20 cellular contexts compared by ENCODE assay signal in the genomic region with DNA sequence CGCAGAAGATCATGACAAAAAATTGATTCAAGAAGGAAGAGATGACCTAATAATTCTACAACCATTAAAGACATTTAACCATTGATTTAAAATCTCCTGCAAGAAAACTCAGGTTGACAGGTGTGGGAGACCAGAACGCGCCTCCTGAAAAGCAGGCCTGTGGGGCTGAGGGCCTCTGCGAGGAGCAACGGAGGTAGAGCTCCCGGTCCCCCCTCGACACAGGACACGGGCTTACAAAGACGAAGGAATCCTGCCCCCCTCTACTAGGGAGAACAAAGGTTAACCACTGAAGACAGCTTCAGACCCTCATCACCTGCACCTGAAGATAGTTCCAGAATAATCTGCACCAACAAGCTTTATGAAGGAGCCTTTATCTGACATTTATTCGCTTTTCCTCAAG. TPM values are rescaled to one million over a fixed set of nuclear protein-coding genes. Genes with fewer than 3 reads are reported as not detected.
DNase-seq lines count a peak whose midpoint lies in the region; ATAC-seq, FAIRE-seq and TF ChIP-seq lines count a peak whose summit lies in the region.
"Had no signal": no experiment of that assay in that cellular context is flagged by ENCODE, and none has a peak within 500 bp of the region (broad histone marks: within the 10 kb centered on the region; RNA-seq: fewer than 3 reads in every experiment).

No MANE protein-coding gene starts in this region.

- H3K36me3 ChIP-seq in adipocyte (ENCODE audit: control insufficient read depth, insufficient read depth, low read length, severe bottlenecking), result no peaks in the 10 kb centered on the region
- H3K36me3 ChIP-seq in keratinocyte (ENCODE audit: control insufficient read depth in 2 of 2, extremely low read depth in 1 of 2, insufficient read depth in 2 of 2, low read length in 2 of 2), result no peaks in the 10 kb centered on the region
- no peaks in the 10 kb centered on the region for H3K36me3 ChIP-seq in gastrocnemius medialis
- no peaks in the 10 kb centered on the region for H3K36me3 ChIP-seq in SK-N-SH (replicated peaks in 1 of 2; ENCODE audit: control insufficient read depth in 1 of 2, insufficient read depth in 2 of 2, low read length in 1 of 2)
- H3K36me3 ChIP-seq: SJCRH30 had no signal

- dilution Hi-C loops in keratinocyte (cut with MboI; ENCODE audit: extremely low pct_ligation_motif_present, low sequenced_read_pairs), result no loop called here

- no peak for ATAC-seq in gastrocnemius medialis
- ATAC-seq in GM21723 (IDR thresholded peaks at IDR 0.05; ENCODE audit: unreplicated experiment), result no peak
- no peak for ATAC-seq in activated T-helper 17 cell treated with anti-CD3 and anti-CD28 coated beads, Interleukin-2, amount 50 U/mL, for 72 hours (replicated peaks)

- POLR2A ChIA-PET in AG04450 (lab: Yijun Ruan, JAX) (no interaction called here), SK-N-SH (lab: Yijun Ruan, JAX) (no interaction called here)

- no peaks in the 10 kb centered on the region for H3F3A ChIP-seq in SK-N-SH (replicated peaks; ENCODE audit: insufficient read depth)

- H3K27ac Mint-ChIP-seq in activated T-helper 17 cell treated with anti-CD3 and anti-CD28 coated beads, Interleukin-2, amount 50 U/mL, for 72 hours, result no peak overlapping the region
- H3K27ac Mint-ChIP-seq: activated naive CD4-positive, alpha-beta T cell treated with anti-CD3 and anti-CD28 coated beads, Interleukin-2, amount 50 U/mL, for 24 hours; CD4-positive, alpha-beta T cell had no signal

- H3K27me3 Mint-ChIP-seq in activated T-helper 17 cell treated with anti-CD3 and anti-CD28 coated beads, Interleukin-2, amount 50 U/mL, for 72 hours, result peaks cover 18% of the 10 kb centered on the region

- no peaks in the 10 kb centered on the region for H3K9me2 ChIP-seq in SK-N-SH

- H3K27ac ChIP-seq in AG04450 (ENCODE audit: low read depth, low read length) (peak overlapping the region; percentile 90), keratinocyte (ENCODE audit: control insufficient read depth, insufficient read depth, low read length) (peak overlapping the region; percentile 63), gastrocnemius medialis (peak overlapping the region; percentile 66 to 69 (median 68)), SK-N-SH (ENCODE audit: low read depth in 2 of 2, low read length in 1 of 2) (no peak overlapping the region)
- H3K27ac ChIP-seq: HL-60, SJCRH30 had no signal

- no peak for FAIRE-seq in keratinocyte (lab: Jason Lieb, UNC)
- FAIRE-seq: endothelial cell of umbilical vein had no signal

- H3K4me3 ChIP-seq in AG04450 (ENCODE audit: low read depth, low read length), result no peak overlapping the region
- H3K4me3 ChIP-seq in adipocyte (ENCODE audit: low read length), result no peak overlapping the region
- H3K4me3 ChIP-seq in keratinocyte (ENCODE audit: control insufficient read depth in 2 of 3, extremely low read depth in 1 of 3, insufficient read depth in 2 of 3, low read depth in 1 of 3, low read length in 3 of 3), result peak overlapping the region in 1 of 3 experiments; percentile 35
- H3K4me3 ChIP-seq in gastrocnemius medialis, result no peak overlapping the region
- H3K4me3 ChIP-seq in SK-N-SH (ENCODE audit: low read depth in 2 of 2, low read length in 1 of 2), result no peak overlapping the region
- H3K4me3 ChIP-seq: SJCRH30 had no signal

- H3K4me1 ChIP-seq in adipocyte (ENCODE audit: control insufficient read depth, insufficient read depth, low read length) (peaks cover 11% of the 10 kb centered on the region), keratinocyte (ENCODE audit: control insufficient read depth, extremely low read depth, insufficient read depth, low read length) (peaks cover 12% of the 10 kb centered on the region), gastrocnemius medialis (peaks cover 24 to 25% of the 10 kb centered on the region in 2 donors), SK-N-SH (ENCODE audit: control insufficient read depth in 1 of 2, insufficient read depth in 2 of 2, low read depth in 1 of 2, low read length in 1 of 2) (no peaks in the 10 kb centered on the region)

- WGBS in SK-N-SH (ENCODE audit: low lambda C conversion rate), result 78% methylated on average over 10 of the region's 10 CpGs

- H3K27me3 ChIP-seq in AG04450 (ENCODE audit: control insufficient read depth, insufficient read depth, low read length) (peaks cover 7% of the 10 kb centered on the region), adipocyte (replicated peaks; ENCODE audit: control insufficient read depth, insufficient read depth, low read length) (peaks cover 37% of the 10 kb centered on the region), keratinocyte (ENCODE audit: control insufficient read depth, extremely low read depth, insufficient read depth, low read length) (peaks cover 17% of the 10 kb centered on the region), gastrocnemius medialis (no peaks in the 10 kb centered on the region), SK-N-SH (ENCODE audit: insufficient read depth) (no peaks in the 10 kb centered on the region; the same call in 1 of the 2 replicates)
- H3K27me3 ChIP-seq: SJCRH30 had no signal

- H3K4me1 Mint-ChIP-seq in activated T-helper 17 cell treated with anti-CD3 and anti-CD28 coated beads, Interleukin-2, amount 50 U/mL, for 72 hours, result peaks cover 5% of the 10 kb centered on the region
- H3K4me1 Mint-ChIP-seq: activated naive CD4-positive, alpha-beta T cell treated with anti-CD3 and anti-CD28 coated beads, Interleukin-2, amount 50 U/mL, for 24 hours had no signal

- no peaks in the 10 kb centered on the region for H3K9me3 Mint-ChIP-seq in activated T-helper 17 cell treated with anti-CD3 and anti-CD28 coated beads, Interleukin-2, amount 50 U/mL, for 72 hours
- H3K9me3 Mint-ChIP-seq: activated naive CD4-positive, alpha-beta T cell treated with anti-CD3 and anti-CD28 coated beads, Interleukin-2, amount 50 U/mL, for 24 hours; CD4-positive, alpha-beta T cell had no signal

- TF ChIP-seq EP300 in SK-N-SH (IDR thresholded peaks at IDR 0.05; ENCODE audit: borderline replicate concordance in 1 of 2, low read depth in 1 of 2, low read length in 1 of 2), result no peak

- no peak for TF ChIP-seq CTCF in AG04450 (IDR thresholded peaks at IDR 0.05; ENCODE audit: low read depth, low read length)
- no peak for TF ChIP-seq CTCF in keratinocyte (optimal IDR thresholded peaks at IDR 0.05 in 1 of 3, IDR thresholded peaks at IDR 0.05 in 1 of 3, conservative IDR thresholded peaks at IDR 0.05 in 1 of 3; ENCODE audit: extremely low read depth in 1 of 3, insufficient read depth in 2 of 3, low read length in 3 of 3)
- no peak for TF ChIP-seq CTCF in gastrocnemius medialis (IDR thresholded peaks at IDR 0.05 in 4 of 5, conservative IDR thresholded peaks at IDR 0.05 in 1 of 5)
- no peak for TF ChIP-seq CTCF in SK-N-SH (IDR thresholded peaks at IDR 0.05)

- DNase-seq in AG04450 (ENCODE audit: low read depth, low spot score) (no peak), adipocyte (ENCODE audit: low read depth) (no peak), keratinocyte (ENCODE audit: low read depth, low spot score) (no peak), gastrocnemius medialis (peak in 1 of 2 donors; percentile 3), SK-N-SH (no peak), DMS153 (lab: John Stamatoyannopoulos, UW) (no peak)
- DNase-seq: ACHN; activated CD4-positive, alpha-beta T cell treated with anti-CD3 and anti-CD28 coated beads for 48 hours; CD4-positive, alpha-beta T cell; central memory CD4-positive, alpha-beta T cell; Karpas-422; NCI-H1436 treated with DMSO at 0.1 percent for 48 hours; NCI-H446; stimulated activated CD4-positive, alpha-beta T cell treated with anti-CD3 and anti-CD28 coated beads, Interleukin-1b, Interleukin-23, amount 100 ng/mL, for 48 hours had no signal

- no peaks in the 10 kb centered on the region for H4K20me1 ChIP-seq in keratinocyte (ENCODE audit: control insufficient read depth, extremely low read depth, insufficient read depth, low read length)
- no peaks in the 10 kb centered on the region for H4K20me1 ChIP-seq in SK-N-SH (ENCODE audit: insufficient read depth)

- peak overlapping the region; percentile 13 for H3K9ac ChIP-seq in adipocyte (ENCODE audit: low read length)
- peak overlapping the region; percentile 44 for H3K9ac ChIP-seq in keratinocyte (ENCODE audit: control insufficient read depth, extremely low read depth, insufficient read depth, low read length)
- no peak overlapping the region for H3K9ac ChIP-seq in SK-N-SH

- H3K9me3 ChIP-seq in AG04450 (ENCODE audit: control insufficient read depth, insufficient read depth, low read length) (no peaks in the 10 kb centered on the region), adipocyte (ENCODE audit: control insufficient read depth, low read length) (no peaks in the 10 kb centered on the region), keratinocyte (ENCODE audit: control insufficient read depth, low read depth, low read length) (no peaks in the 10 kb centered on the region), gastrocnemius medialis (no peaks in the 10 kb centered on the region), SK-N-SH (no peaks in the 10 kb centered on the region)
- H3K9me3 ChIP-seq: SJCRH30 had no signal

- no peak overlapping the region for H3K4me3 Mint-ChIP-seq in activated T-helper 17 cell treated with anti-CD3 and anti-CD28 coated beads, Interleukin-2, amount 50 U/mL, for 72 hours
- H3K4me3 Mint-ChIP-seq: activated naive CD4-positive, alpha-beta T cell treated with anti-CD3 and anti-CD28 coated beads, Interleukin-2, amount 50 U/mL, for 24 hours; CD4-positive, alpha-beta T cell had no signal

- H3K36me3 Mint-ChIP-seq in activated T-helper 17 cell treated with anti-CD3 and anti-CD28 coated beads, Interleukin-2, amount 50 U/mL, for 72 hours (ENCODE audit: low read depth), result no peaks in the 10 kb centered on the region
- H3K36me3 Mint-ChIP-seq: activated naive CD4-positive, alpha-beta T cell treated with anti-CD3 and anti-CD28 coated beads, Interleukin-2, amount 50 U/mL, for 24 hours had no signal

- no peak for TF ChIP-seq POLR2A in gastrocnemius medialis (IDR thresholded peaks at IDR 0.05)

- CTCF ChIA-PET in AG04450 (lab: Charles Lee) (interaction anchor here (0.5 kb wide), 1 partner anchor 775 kb away, joined by 3 read pairs; no protein-coding TSS in a partner anchor), SK-N-SH (lab: Yijun Ruan, JAX) (no interaction called here)

- no peaks in the 10 kb centered on the region for H3K79me2 ChIP-seq in keratinocyte (ENCODE audit: control insufficient read depth, insufficient read depth, low read length)
- H3K79me2 ChIP-seq in SK-N-SH (ENCODE audit: insufficient read depth), result no peaks in the 10 kb centered on the region

- intact Hi-C loops in gastrocnemius medialis (cut with DNase I; ENCODE audit: low total_unique reads), result no loop called here

- H3K4me2 ChIP-seq in keratinocyte (ENCODE audit: control insufficient read depth, extremely low read depth, insufficient read depth, low read depth, low read length) (peak overlapping the region; percentile 44), SK-N-SH (no peak overlapping the region)

- TF ChIP-seq RAD21 in SK-N-SH (IDR thresholded peaks at IDR 0.05; ENCODE audit: low read length), result no peak

- H2AFZ ChIP-seq in keratinocyte (ENCODE audit: control insufficient read depth, low read length), result peak overlapping the region; percentile 75
- no peak overlapping the region for H2AFZ ChIP-seq in SK-N-SH (ENCODE audit: low read depth)

- H3K9me1 ChIP-seq in keratinocyte (ENCODE audit: control insufficient read depth, extremely low read depth, insufficient read depth, low read length), result peaks cover 2% of the 10 kb centered on the region

- in situ Hi-C loops in gastrocnemius medialis (cut with MboI; ENCODE audit: low sequenced_read_pairs in 4 of 4), result no loop called here

RNA-seq across cellular contexts. Expression of gene INPP5A, which starts 55.9 kb away (rescaled TPM):
- 20.2 and 22.5 TPM in 2 replicates for polyA plus RNA-seq in AG04450 (2011; rRNA removed)
- 19.8 and 25.7 TPM in 2 replicates for polyA minus RNA-seq in AG04450 (2011; rRNA and poly(A)+ RNA removed)
- polyA plus RNA-seq in keratinocyte, result 8.7 to 18.9 TPM (median 11.2 TPM) in 3 replicates
- polyA plus RNA-seq in keratinocyte (2011; ENCODE audit: low read depth), result 2.2 TPM
- 11.5 and 12.1 TPM in 2 replicates for polyA plus RNA-seq in keratinocyte (2011; cell fraction: cytosol; rRNA removed)
- 6.2 and 8.2 TPM in 2 replicates for polyA plus RNA-seq in keratinocyte (2011; cell fraction: nucleus; rRNA removed)
- polyA plus RNA-seq in keratinocyte (2012; ENCODE audit: low replicate concordance), result 7.7 and 13.5 TPM in 2 replicates
- polyA minus RNA-seq in keratinocyte, result 14.7 to 20.5 TPM (median 15.0 TPM) in 3 replicates
- 20.3 TPM for polyA minus RNA-seq in keratinocyte (2011; cell fraction: cytosol; rRNA and poly(A)+ RNA removed)
- polyA minus RNA-seq in keratinocyte (2011; cell fraction: nucleus; rRNA and poly(A)+ RNA removed), result 4.7 and 8.1 TPM in 2 replicates
- total RNA-seq in gastrocnemius medialis, result 100 to 1,000 TPM in 2 of 4 donors, 10 to 100 TPM in 2; 74.9 to 107 (median 92.4) TPM
- 12.0 and 12.9 TPM in 2 replicates for polyA plus RNA-seq in SK-N-SH (2012; rRNA removed)
- polyA plus RNA-seq in SK-N-SH (2012; cell fraction: cytosol; rRNA removed), result 11.2 and 11.8 TPM in 2 replicates
- polyA plus RNA-seq in SK-N-SH (2012; cell fraction: nucleus; rRNA removed), result 9.6 and 10.9 TPM in 2 replicates
- 1 to 10 TPM; 4.3 to 5.6 TPM for total RNA-seq in activated T-helper 17 cell treated with anti-CD3 and anti-CD28 coated beads, Interleukin-2, amount 50 U/mL, for 72 hours

Comparison
In these comparisons a context has a peak if more than half of its experiments do, and no peak if none do; other contexts are left out.
1. H3K27ac ChIP-seq: peak in AG04450 (single experiment), keratinocyte (single experiment) and gastrocnemius medialis (4 of 4); none in SK-N-SH (0 of 2).